ENCODE assay signal across 11 cellular contexts in genomic region chr5:96175090-96175489, GRCh38.
DNase-seq lines count a peak whose midpoint lies in the region; ATAC-seq and TF ChIP-seq lines count a peak whose summit lies in the region.
"Had no signal": no experiment of that assay in that cellular context is flagged by ENCODE, and none has a peak within 500 bp of the region (broad histone marks: within the 10 kb centered on the region; RNA-seq: fewer than 3 reads in every experiment).

No MANE protein-coding gene starts in this region.

- H4K20me1 ChIP-seq in GM23338 (replicated peaks; ENCODE audit: insufficient read depth): no peaks in the 10 kb centered on the region

- DNase-seq in AG04450 (ENCODE audit: low read depth, low spot score) (no peak), GM23338 (ENCODE audit: low spot score) (peak; percentile 28), OCI-M1 (lab: John Stamatoyannopoulos, UW) (peak; percentile 65), foreskin keratinocyte (no peak), DMS114 treated with DMSO at 0.1 percent for 48 hours (lab: John Stamatoyannopoulos, UW; ENCODE audit: unreplicated experiment) (no peak)
- DNase-seq in T-helper 2 cell treated with Interferon-gamma antibody and Interleukin-4, amounts not matched to agents 5 μg/mL and 100 μg/mL, for 36 hours (ENCODE audit: low spot score): no peak
- DNase-seq: activated CD8-positive, alpha-beta memory T cell treated with anti-CD3 and anti-CD28 coated beads, Interleukin-2, amount 10 ng/mL, durations not matched to agents 7 days and 5 days; NCI-H446 treated with DMSO at 0.1 percent for 48 hours had no signal

- H3K27me3 Mint-ChIP-seq in GM23338 (ENCODE audit: insufficient read depth, low read depth, poor library complexity): peaks cover 2% of the 10 kb centered on the region
- H3K27me3 Mint-ChIP-seq in T-helper 2 cell treated with Interferon-gamma antibody and Interleukin-4, amounts not matched to agents 5 μg/mL and 100 μg/mL, for 36 hours (ENCODE audit: low read depth): no peaks in the 10 kb centered on the region

- H3K27ac ChIP-seq in AG04450 (ENCODE audit: low read depth, low read length): no peak overlapping the region
- no peak overlapping the region for H3K27ac ChIP-seq in GM23338 (ENCODE audit: low read depth)
- no peak overlapping the region for H3K27ac ChIP-seq in foreskin keratinocyte

- H3K27ac Mint-ChIP-seq in GM23338: no peak overlapping the region
- no peak overlapping the region for H3K27ac Mint-ChIP-seq in T-helper 2 cell treated with Interferon-gamma antibody and Interleukin-4, amounts not matched to agents 5 μg/mL and 100 μg/mL, for 36 hours
- H3K27ac Mint-ChIP-seq: activated CD8-positive, alpha-beta memory T cell treated with anti-CD3 and anti-CD28 coated beads, Interleukin-2, amount 10 ng/mL, durations not matched to agents 7 days and 5 days; stimulated activated naive CD8-positive, alpha-beta T cell treated with anti-CD3 and anti-CD28 coated beads, Interleukin-15, Interleukin-2, amounts not matched to agents 100 ng/mL and 50 ng/mL, for 24 hours had no signal

- H3K36me3 Mint-ChIP-seq in GM23338 (ENCODE audit: low read depth): no peaks in the 10 kb centered on the region
- no peaks in the 10 kb centered on the region for H3K36me3 Mint-ChIP-seq in T-helper 2 cell treated with Interferon-gamma antibody and Interleukin-4, amounts not matched to agents 5 μg/mL and 100 μg/mL, for 36 hours (ENCODE audit: low read depth)

- no peaks in the 10 kb centered on the region for H3K4me1 ChIP-seq in GM23338 (ENCODE audit: insufficient read depth)
- H3K4me1 ChIP-seq in foreskin keratinocyte: peaks cover 42% of the 10 kb centered on the region

- no peaks in the 10 kb centered on the region for H3K79me2 ChIP-seq in GM23338 (replicated peaks; ENCODE audit: insufficient read depth)

- H3K4me3 ChIP-seq in AG04450 (ENCODE audit: low read depth, low read length): no peak overlapping the region
- H3K4me3 ChIP-seq in GM23338: no peak overlapping the region

- H3K4me2 ChIP-seq in GM23338: no peak overlapping the region

- H3K9me3 ChIP-seq in AG04450 (ENCODE audit: control insufficient read depth, insufficient read depth, low read length): peaks cover 3% of the 10 kb centered on the region; the same call in 1 of the 2 replicates

- CTCF ChIA-PET in AG04450 (lab: Charles Lee): interaction anchor here (1.0 kb wide), 1 partner anchor 161 kb away, joined by 3 read pairs; no protein-coding TSS in a partner anchor

- H2AFZ ChIP-seq in GM23338: no peak overlapping the region

- H3K36me3 ChIP-seq in GM23338 (ENCODE audit: insufficient read depth): no peaks in the 10 kb centered on the region

- no peak overlapping the region for H3K4me3 Mint-ChIP-seq in GM23338
- H3K4me3 Mint-ChIP-seq in T-helper 2 cell treated with Interferon-gamma antibody and Interleukin-4, amounts not matched to agents 5 μg/mL and 100 μg/mL, for 36 hours: no peak overlapping the region
- H3K4me3 Mint-ChIP-seq: activated CD8-positive, alpha-beta memory T cell treated with anti-CD3 and anti-CD28 coated beads, Interleukin-2, amount 10 ng/mL, durations not matched to agents 7 days and 5 days; stimulated activated naive CD8-positive, alpha-beta T cell treated with anti-CD3 and anti-CD28 coated beads, Interleukin-15, Interleukin-2, amounts not matched to agents 100 ng/mL and 50 ng/mL, for 24 hours had no signal

- H3K27me3 ChIP-seq in AG04450 (ENCODE audit: control insufficient read depth, insufficient read depth, low read length) (no peaks in the 10 kb centered on the region), GM23338 (ENCODE audit: insufficient read depth) (no peaks in the 10 kb centered on the region), foreskin keratinocyte (no peaks in the 10 kb centered on the region)

- ATAC-seq in GM23338 (no peak), foreskin keratinocyte (no peak), GM21381 (IDR thresholded peaks at IDR 0.05; ENCODE audit: unreplicated experiment) (no peak), HG03378 (IDR thresholded peaks at IDR 0.05; ENCODE audit: unreplicated experiment) (no peak)
- ATAC-seq: activated CD8-positive, alpha-beta memory T cell treated with anti-CD3 and anti-CD28 coated beads, Interleukin-2, amount 10 ng/mL, durations not matched to agents 7 days and 5 days had no signal

- TF ChIP-seq CTCF in AG04450 (IDR thresholded peaks at IDR 0.05; ENCODE audit: low read depth, low read length) (peak; percentile 27), GM23338 (conservative IDR thresholded peaks at IDR 0.05; ENCODE audit: low read depth in 2 of 2) (peak in 1 of 2 experiments; percentile 38; a peak in 3 of 4 replicates), foreskin keratinocyte (conservative IDR thresholded peaks at IDR 0.05) (peak; percentile 58)

- POLR2A ChIA-PET in AG04450 (lab: Yijun Ruan, JAX): interaction anchor here (0.6 kb wide), 1 partner anchor 150 kb away, joined by 3 read pairs; no protein-coding TSS in a partner anchor

- H3F3A ChIP-seq in GM23338 (replicated peaks; ENCODE audit: low read depth): no peaks in the 10 kb centered on the region

- H3K9me2 ChIP-seq in GM23338 (ENCODE audit: insufficient read depth): peaks cover 3% of the 10 kb centered on the region; the same call in 1 of the 2 replicates

- H3K4me1 Mint-ChIP-seq in GM23338: peaks cover 3% of the 10 kb centered on the region
- H3K4me1 Mint-ChIP-seq in T-helper 2 cell treated with Interferon-gamma antibody and Interleukin-4, amounts not matched to agents 5 μg/mL and 100 μg/mL, for 36 hours (ENCODE audit: low read depth): peaks cover 1% of the 10 kb centered on the region

- no peaks in the 10 kb centered on the region; the same call in 2 of the 3 replicates for H3K9me3 Mint-ChIP-seq in GM23338
- H3K9me3 Mint-ChIP-seq in T-helper 2 cell treated with Interferon-gamma antibody and Interleukin-4, amounts not matched to agents 5 μg/mL and 100 μg/mL, for 36 hours: no peaks in the 10 kb centered on the region
- H3K9me3 Mint-ChIP-seq: stimulated activated naive CD8-positive, alpha-beta T cell treated with anti-CD3 and anti-CD28 coated beads, Interleukin-15, Interleukin-2, amounts not matched to agents 100 ng/mL and 50 ng/mL, for 24 hours had no signal

TF ChIP-seq in GM23338, 12 proteins besides CTCF, POLR2A, EP300 and RAD21 (continues in another document):
- TF ChIP-seq JUNB (IDR thresholded peaks at IDR 0.05; ENCODE audit: unreplicated experiment) (no peak), EZH2phosphoT487 (IDR thresholded peaks at IDR 0.05; ENCODE audit: unreplicated experiment) (no peak), STAT1 (IDR thresholded peaks at IDR 0.05; ENCODE audit: unreplicated experiment) (no peak), ETS1 (IDR thresholded peaks at IDR 0.05) (no peak), CREB1 (CRISPR knock-in tag; IDR thresholded peaks at IDR 0.05; ENCODE audit: low read depth) (no peak), REST (IDR thresholded peaks at IDR 0.05; ENCODE audit: unreplicated experiment) (no peak), ZNF114 (CRISPR knock-in tag; IDR thresholded peaks at IDR 0.05) (no peak)

Comparison
In these comparisons a context has a peak if more than half of its experiments do, and no peak if none do; other contexts are left out.
1. DNase-seq: peak in GM23338 (single experiment) and OCI-M1 (single experiment); none in AG04450 (single experiment), foreskin keratinocyte (0 of 2), T-helper 2 cell treated with Interferon-gamma antibody and Interleukin-4, amounts not matched to agents 5 μg/mL and 100 μg/mL, for 36 hours (single experiment) and DMS114 treated with DMSO at 0.1 percent for 48 hours (single experiment).